In the genomic region with DNA sequence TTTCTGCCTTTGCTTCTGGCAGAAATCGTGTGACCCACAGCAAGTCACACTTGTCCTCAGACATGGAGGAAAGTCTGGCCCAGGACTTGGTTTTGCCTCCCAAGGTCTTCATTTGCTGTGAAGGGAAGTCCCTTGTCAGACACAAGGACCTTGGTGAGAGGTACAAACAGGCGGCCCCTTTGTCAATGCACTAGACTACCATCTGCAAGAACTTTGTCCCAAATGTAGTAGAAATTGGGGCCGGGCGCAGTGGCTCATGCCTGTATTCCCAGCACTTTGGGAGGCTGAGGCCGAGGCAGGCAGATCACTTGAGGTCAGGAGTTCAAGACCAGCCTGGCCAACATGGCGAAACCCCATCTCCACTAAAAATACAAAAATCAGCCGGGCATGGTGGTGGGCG, we compare ENCODE assay signal across 8 cellular contexts. TPM values are rescaled to one million over a fixed set of nuclear protein-coding genes. Genes with fewer than 3 reads are reported as not detected.
DNase-seq lines count a peak whose midpoint lies in the region; FAIRE-seq and TF ChIP-seq lines count a peak whose summit lies in the region.
"Not testable (repeated sequence)": the region's sequence is repeated elsewhere in the genome, so short reads cannot be mapped to it uniquely, and the experiment has no call there.

No MANE protein-coding gene starts in this region.

- peak overlapping the region; percentile 86 for H3K4me3 Mint-ChIP-seq in Caco-2 (ENCODE audit: unreplicated experiment)
- peak overlapping the region; percentile 90 for H3K4me3 Mint-ChIP-seq in activated CD4-positive, alpha-beta T cell treated with anti-CD3 and anti-CD28 coated beads, Interleukin-2, amount 10 ng/mL, durations not matched to agents 24 days and 14 days
- H3K4me3 Mint-ChIP-seq in activated naive CD8-positive, alpha-beta T cell = peak overlapping the region; percentile 86
- H3K4me3 Mint-ChIP-seq in type B pancreatic cell = peak overlapping the region; percentile 78

- not testable (repeated sequence) for H3K9me3 ChIP-seq in Caco-2; MM.1S (replicated peaks; ENCODE audit: insufficient read depth, low read length); duodenal mucosa (ENCODE audit: control insufficient read depth in 1 of 2, low read length in 2 of 2); keratinocyte (ENCODE audit: control insufficient read depth, low read depth, low read length)

- peaks cover 16% of the 10 kb centered on the region for H3K36me3 Mint-ChIP-seq in Caco-2 (ENCODE audit: insufficient read depth, unreplicated experiment)
- peaks cover 31% of the 10 kb centered on the region for H3K36me3 Mint-ChIP-seq in activated CD4-positive, alpha-beta T cell treated with anti-CD3 and anti-CD28 coated beads, Interleukin-2, amount 10 ng/mL, durations not matched to agents 24 days and 14 days (ENCODE audit: low read depth)
- not testable (repeated sequence) for H3K36me3 Mint-ChIP-seq in activated naive CD8-positive, alpha-beta T cell; type B pancreatic cell

- not testable (repeated sequence) for H3K27me3 ChIP-seq in Caco-2 (replicated peaks; ENCODE audit: control insufficient read depth, insufficient read depth, low read length); MM.1S (replicated peaks; ENCODE audit: insufficient read depth, low read length); duodenal mucosa (ENCODE audit: control insufficient read depth in 1 of 2, insufficient read depth in 2 of 2, low read length in 2 of 2); keratinocyte (ENCODE audit: control insufficient read depth, extremely low read depth, insufficient read depth, low read length)

- not testable (repeated sequence) for H3K9me2 ChIP-seq in MM.1S (replicated peaks; ENCODE audit: insufficient read depth, low read length)

- peaks cover 14% of the 10 kb centered on the region for H3K4me1 Mint-ChIP-seq in Caco-2 (ENCODE audit: low read depth, unreplicated experiment)
- H3K4me1 Mint-ChIP-seq in activated CD4-positive, alpha-beta T cell treated with anti-CD3 and anti-CD28 coated beads, Interleukin-2, amount 10 ng/mL, durations not matched to agents 24 days and 14 days = peaks cover 21% of the 10 kb centered on the region
- H3K4me1 Mint-ChIP-seq in activated naive CD8-positive, alpha-beta T cell (ENCODE audit: low read depth) = peaks cover 21% of the 10 kb centered on the region
- H3K4me1 Mint-ChIP-seq in type B pancreatic cell (ENCODE audit: unreplicated experiment) = not testable (repeated sequence)

- dilution Hi-C loops in keratinocyte (cut with MboI; ENCODE audit: extremely low pct_ligation_motif_present, low sequenced_read_pairs) = not testable (repeated sequence)

- BruUV-seq in Caco-2 (replicated peaks; lab: Mats Ljungman, UMichigan) = not testable (repeated sequence)

- intact Hi-C loops in Caco-2 (cut with micrococcal nuclease; ENCODE audit: unreplicated experiment) = loop anchor here (10.0 kb wide), 1 partner anchor 61 kb away; the partner anchor contains the start of genes CACNA1F and CCDC22
- intact Hi-C loops in activated CD4-positive, alpha-beta T cell treated with anti-CD3 and anti-CD28 coated beads, Interleukin-2, amount 10 ng/mL, durations not matched to agents 24 days and 14 days (cut with micrococcal nuclease) = loop anchor here (2.0 kb wide), 1 partner anchor 17 kb away; no protein-coding TSS in a partner anchor

- POLR2A ChIA-PET in Caco-2 (lab: Charles Lee) = not testable (repeated sequence)

- H3K4me3 ChIP-seq in Caco-2 (ENCODE audit: low read depth, low read length); MM.1S (ENCODE audit: low read length): not testable (repeated sequence)
- H3K4me3 ChIP-seq in duodenal mucosa (ENCODE audit: low read depth in 1 of 2, low read length in 2 of 2) (peak overlapping the region; percentile 68 to 81), keratinocyte (ENCODE audit: control insufficient read depth in 2 of 3, extremely low read depth in 1 of 3, insufficient read depth in 2 of 3, low read depth in 1 of 3, low read length in 3 of 3) (peak overlapping the region; percentile 67 to 76 (median 73)), skin epidermis (peak overlapping the region in 4 of 7 experiments; percentile 46 to 63 (median 54))

- not testable (repeated sequence) for FAIRE-seq in keratinocyte (lab: Jason Lieb, UNC)

- not testable (repeated sequence) for H3K27ac ChIP-seq in MM.1S (ENCODE audit: low read length); duodenal mucosa (ENCODE audit: low read depth, low read length); keratinocyte (ENCODE audit: control insufficient read depth, insufficient read depth, low read length)
- peak overlapping the region in 10 of 21 experiments; percentile 77 to 96 (median 94) for H3K27ac ChIP-seq in skin epidermis

- not testable (repeated sequence) for H3K9me1 ChIP-seq in keratinocyte (ENCODE audit: control insufficient read depth, extremely low read depth, insufficient read depth, low read length)

- H3K79me2 ChIP-seq in MM.1S (ENCODE audit: low read length) = peaks cover 19% of the 10 kb centered on the region
- peaks cover 12% of the 10 kb centered on the region for H3K79me2 ChIP-seq in keratinocyte (ENCODE audit: control insufficient read depth, insufficient read depth, low read length)

- DNase-seq in Caco-2; MM.1S; activated CD4-positive, alpha-beta T cell treated with anti-CD3 and anti-CD28 coated beads, Interleukin-2, amount 10 ng/mL, durations not matched to agents 24 days and 14 days; keratinocyte (ENCODE audit: low read depth, low spot score); type B pancreatic cell (ENCODE audit: extremely low spot score, unreplicated experiment): not testable (repeated sequence)

- H3F3A ChIP-seq in MM.1S (ENCODE audit: insufficient read depth, low read length) = not testable (repeated sequence)

- H3K27me3 Mint-ChIP-seq in Caco-2 (ENCODE audit: insufficient read depth, unreplicated experiment); activated CD4-positive, alpha-beta T cell treated with anti-CD3 and anti-CD28 coated beads, Interleukin-2, amount 10 ng/mL, durations not matched to agents 24 days and 14 days; activated naive CD8-positive, alpha-beta T cell: not testable (repeated sequence)
- H3K27me3 Mint-ChIP-seq in type B pancreatic cell = peaks cover 17% of the 10 kb centered on the region

- not testable (repeated sequence) for H3K4me1 ChIP-seq in Caco-2; MM.1S (ENCODE audit: low read length)
- peaks cover 12 to 26% of the 10 kb centered on the region in 2 donors for H3K4me1 ChIP-seq in duodenal mucosa (ENCODE audit: control insufficient read depth in 1 of 2, insufficient read depth in 2 of 2, low read length in 2 of 2)
- H3K4me1 ChIP-seq in keratinocyte (ENCODE audit: control insufficient read depth, extremely low read depth, insufficient read depth, low read length) = peaks cover 36% of the 10 kb centered on the region

- not testable (repeated sequence) for H2AFZ ChIP-seq in MM.1S (ENCODE audit: low read length); keratinocyte (ENCODE audit: control insufficient read depth, low read length)

- not testable (repeated sequence) for H3K27ac Mint-ChIP-seq in Caco-2 (ENCODE audit: unreplicated experiment); activated CD4-positive, alpha-beta T cell treated with anti-CD3 and anti-CD28 coated beads, Interleukin-2, amount 10 ng/mL, durations not matched to agents 24 days and 14 days; activated naive CD8-positive, alpha-beta T cell; type B pancreatic cell

- not testable (repeated sequence) for TF ChIP-seq CTCF in Caco-2 (IDR thresholded peaks at IDR 0.05; ENCODE audit: insufficient read depth in 1 of 2, low read depth in 1 of 2, low read length in 1 of 2, severe bottlenecking in 1 of 2, unreplicated experiment in 1 of 2); MM.1S (IDR thresholded peaks at IDR 0.05; ENCODE audit: low read length); keratinocyte (optimal IDR thresholded peaks at IDR 0.05 in 1 of 3, IDR thresholded peaks at IDR 0.05 in 1 of 3, conservative IDR thresholded peaks at IDR 0.05 in 1 of 3; ENCODE audit: extremely low read depth in 1 of 3, insufficient read depth in 2 of 3, low read length in 3 of 3); type B pancreatic cell (conservative IDR thresholded peaks at IDR 0.05)

- CTCF ChIA-PET in Caco-2 (lab: Charles Lee) = not testable (repeated sequence)

- H3K4me2 ChIP-seq in MM.1S (ENCODE audit: low read depth, low read length) (peak overlapping the region; percentile 76; the same call in 1 of the 2 replicates), keratinocyte (ENCODE audit: control insufficient read depth, extremely low read depth, insufficient read depth, low read depth, low read length) (peak overlapping the region; percentile 68)

- not testable (repeated sequence) for H3K9ac ChIP-seq in MM.1S (ENCODE audit: low read length)
- H3K9ac ChIP-seq in duodenal mucosa (ENCODE audit: low read depth in 1 of 2, low read length in 2 of 2) (peak overlapping the region; percentile 44 to 70), keratinocyte (ENCODE audit: control insufficient read depth, extremely low read depth, insufficient read depth, low read length) (peak overlapping the region; percentile 89)

- not testable (repeated sequence) for H3K36me3 ChIP-seq in Caco-2 (ENCODE audit: control insufficient read depth, insufficient read depth, low read length); MM.1S (replicated peaks; ENCODE audit: insufficient read depth, low read length); keratinocyte (ENCODE audit: control insufficient read depth in 2 of 2, extremely low read depth in 1 of 2, insufficient read depth in 2 of 2, low read length in 2 of 2)
- H3K36me3 ChIP-seq in duodenal mucosa (ENCODE audit: control insufficient read depth in 1 of 2, insufficient read depth in 2 of 2, low read length in 2 of 2) = peaks cover 5 to 27% of the 10 kb centered on the region in 2 donors

- not testable (repeated sequence) for H3K9me3 Mint-ChIP-seq in Caco-2 (ENCODE audit: unreplicated experiment); activated CD4-positive, alpha-beta T cell treated with anti-CD3 and anti-CD28 coated beads, Interleukin-2, amount 10 ng/mL, durations not matched to agents 24 days and 14 days; activated naive CD8-positive, alpha-beta T cell (ENCODE audit: low read depth); type B pancreatic cell

- not testable (repeated sequence) for H4K20me1 ChIP-seq in MM.1S (ENCODE audit: insufficient read depth, low read length); keratinocyte (ENCODE audit: control insufficient read depth, extremely low read depth, insufficient read depth, low read length)

RNA-seq across cellular contexts. Expression of gene PLP2, which starts 1.8 kb away (rescaled TPM):
- total RNA-seq in Caco-2 (2022) = 54.2 and 73.9 TPM in 2 replicates
- total RNA-seq in activated CD4-positive, alpha-beta T cell treated with anti-CD3 and anti-CD28 coated beads, Interleukin-2, amount 10 ng/mL, durations not matched to agents 24 days and 14 days = 84.4 and 91.4 TPM in 2 replicates
- 284 to 488 TPM (median 358 TPM) in 3 replicates for polyA plus RNA-seq in keratinocyte
- 19.3 TPM for polyA plus RNA-seq in keratinocyte (2011; ENCODE audit: low read depth)
- polyA plus RNA-seq in keratinocyte (2011; cell fraction: cytosol; rRNA removed) = 435 and 483 TPM in 2 replicates
- 270 and 305 TPM in 2 replicates for polyA plus RNA-seq in keratinocyte (2011; cell fraction: nucleus; rRNA removed)
- 215 and 344 TPM in 2 replicates for polyA plus RNA-seq in keratinocyte (2012; ENCODE audit: low replicate concordance)
- polyA minus RNA-seq in keratinocyte = 359 to 538 TPM (median 417 TPM) in 3 replicates
- polyA minus RNA-seq in keratinocyte (2011; cell fraction: cytosol; rRNA and poly(A)+ RNA removed) = 192 TPM
- 54.7 and 87.5 TPM in 2 replicates for polyA minus RNA-seq in keratinocyte (2011; cell fraction: nucleus; rRNA and poly(A)+ RNA removed)
- 25.7 and 28.2 TPM in 2 replicates for total RNA-seq in type B pancreatic cell (ENCODE audit: low replicate concordance)

RNA-seq across cellular contexts. Expression of gene MAGIX, which starts 11.0 kb away (rescaled TPM):
- total RNA-seq in Caco-2 (2022) (1.5 and 2.1 TPM in 2 replicates), type B pancreatic cell (ENCODE audit: low replicate concordance) (4.8 and 7.0 TPM in 2 replicates)
- 0.96 and 1.1 TPM in 2 replicates for total RNA-seq in activated CD4-positive, alpha-beta T cell treated with anti-CD3 and anti-CD28 coated beads, Interleukin-2, amount 10 ng/mL, durations not matched to agents 24 days and 14 days
- 0.51 to 0.62 TPM (median 0.59 TPM) in 3 replicates for polyA plus RNA-seq in keratinocyte
- polyA plus RNA-seq in keratinocyte (2011; ENCODE audit: low read depth) = 0.46 TPM
- 0.29 and 0.77 TPM in 2 replicates for polyA plus RNA-seq in keratinocyte (2011; cell fraction: cytosol; rRNA removed)
- polyA plus RNA-seq in keratinocyte (2011; cell fraction: nucleus; rRNA removed) = 0.53 and 0.69 TPM in 2 replicates
- 0.47 and 0.83 TPM in 2 replicates for polyA plus RNA-seq in keratinocyte (2012; ENCODE audit: low replicate concordance)
- 0.20 to 0.40 TPM (median 0.22 TPM) in 3 replicates for polyA minus RNA-seq in keratinocyte
- not detected for polyA minus RNA-seq in keratinocyte (2011; cell fraction: cytosol; rRNA and poly(A)+ RNA removed)
- polyA minus RNA-seq in keratinocyte (2011; cell fraction: nucleus; rRNA and poly(A)+ RNA removed) = 0.21 and 0.70 TPM in 2 replicates

RNA-seq across cellular contexts. Expression of gene PRICKLE3, which starts 12.6 kb away (rescaled TPM):
- 8.4 and 10.9 TPM in 2 replicates for total RNA-seq in Caco-2 (2022)
- 21.9 and 22.7 TPM in 2 replicates for total RNA-seq in activated CD4-positive, alpha-beta T cell treated with anti-CD3 and anti-CD28 coated beads, Interleukin-2, amount 10 ng/mL, durations not matched to agents 24 days and 14 days
- polyA plus RNA-seq in keratinocyte = 8.6 to 13.7 TPM (median 8.7 TPM) in 3 replicates
- polyA plus RNA-seq in keratinocyte (2011; ENCODE audit: low read depth) = 6.1 TPM
- polyA plus RNA-seq in keratinocyte (2011; cell fraction: cytosol; rRNA removed) = 7.6 and 13.4 TPM in 2 replicates
- 21.8 and 27.4 TPM in 2 replicates for polyA plus RNA-seq in keratinocyte (2011; cell fraction: nucleus; rRNA removed)
- 18.0 and 18.8 TPM in 2 replicates for polyA plus RNA-seq in keratinocyte (2012; ENCODE audit: low replicate concordance)
- 8.8 to 43.9 TPM (median 9.4 TPM) in 3 replicates for polyA minus RNA-seq in keratinocyte
- 23.8 TPM for polyA minus RNA-seq in keratinocyte (2011; cell fraction: cytosol; rRNA and poly(A)+ RNA removed)
- polyA minus RNA-seq in keratinocyte (2011; cell fraction: nucleus; rRNA and poly(A)+ RNA removed) = 10.5 and 15.2 TPM in 2 replicates
- 8.7 and 13.2 TPM in 2 replicates for total RNA-seq in type B pancreatic cell (ENCODE audit: low replicate concordance)

RNA-seq across cellular contexts. Expression of gene SYP, which starts 26.4 kb away (rescaled TPM):
- total RNA-seq in Caco-2 (2022) = 18.3 and 23.3 TPM in 2 replicates
- total RNA-seq in activated CD4-positive, alpha-beta T cell treated with anti-CD3 and anti-CD28 coated beads, Interleukin-2, amount 10 ng/mL, durations not matched to agents 24 days and 14 days = 4.9 and 5.3 TPM in 2 replicates
- 0.07 to 0.23 TPM (median 0.13 TPM) in 3 replicates for polyA plus RNA-seq in keratinocyte
- polyA plus RNA-seq in keratinocyte (2011; ENCODE audit: low read depth) = not detected
- polyA plus RNA-seq in keratinocyte (2011; cell fraction: cytosol; rRNA removed) = 0.03 TPM in 1 of 2 replicates, not detected in the other
- 0.09 and 0.19 TPM in 2 replicates for polyA plus RNA-seq in keratinocyte (2011; cell fraction: nucleus; rRNA removed)
- 0.21 and 0.22 TPM in 2 replicates for polyA plus RNA-seq in keratinocyte (2012; ENCODE audit: low replicate concordance)
- polyA minus RNA-seq in keratinocyte = 0.10 TPM in 2 of 3 replicates, not detected in the other
- polyA minus RNA-seq in keratinocyte (2011; cell fraction: cytosol; rRNA and poly(A)+ RNA removed) = not detected
- polyA minus RNA-seq in keratinocyte (2011; cell fraction: nucleus; rRNA and poly(A)+ RNA removed) = not detected in 2 replicates
- total RNA-seq in type B pancreatic cell (ENCODE audit: low replicate concordance) = 13.6 and 14.8 TPM in 2 replicates

RNA-seq across cellular contexts. Expression of gene GPKOW, which starts 50.0 kb away (rescaled TPM):
- total RNA-seq in Caco-2 (2022) (25.4 and 25.6 TPM in 2 replicates), type B pancreatic cell (ENCODE audit: low replicate concordance) (16.4 and 17.8 TPM in 2 replicates)
- total RNA-seq in activated CD4-positive, alpha-beta T cell treated with anti-CD3 and anti-CD28 coated beads, Interleukin-2, amount 10 ng/mL, durations not matched to agents 24 days and 14 days = 24.7 TPM in 2 replicates
- 17.8 to 18.4 TPM (median 17.9 TPM) in 3 replicates for polyA plus RNA-seq in keratinocyte
- 17.7 TPM for polyA plus RNA-seq in keratinocyte (2011; ENCODE audit: low read depth)
- 12.7 and 16.9 TPM in 2 replicates for polyA plus RNA-seq in keratinocyte (2011; cell fraction: cytosol; rRNA removed)
- 19.0 and 21.3 TPM in 2 replicates for polyA plus RNA-seq in keratinocyte (2011; cell fraction: nucleus; rRNA removed)
- 14.6 and 17.7 TPM in 2 replicates for polyA plus RNA-seq in keratinocyte (2012; ENCODE audit: low replicate concordance)
- polyA minus RNA-seq in keratinocyte = 8.8 to 9.6 TPM (median 9.0 TPM) in 3 replicates
- polyA minus RNA-seq in keratinocyte (2011; cell fraction: cytosol; rRNA and poly(A)+ RNA removed) = 14.2 TPM
- 6.5 and 7.5 TPM in 2 replicates for polyA minus RNA-seq in keratinocyte (2011; cell fraction: nucleus; rRNA and poly(A)+ RNA removed)
